12 cellular contexts compared by ENCODE assay signal in genomic region chr17:47810901-47811635, GRCh38. TPM values are rescaled to one million over a fixed set of nuclear protein-coding genes. Genes with fewer than 3 reads are reported as not detected.
DNase-seq lines count a peak whose midpoint lies in the region; ATAC-seq and TF ChIP-seq lines count a peak whose summit lies in the region.
"Had no signal": no experiment of that assay in that cellular context is flagged by ENCODE, and none has a peak within 500 bp of the region (broad histone marks: within the 10 kb centered on the region; RNA-seq: fewer than 3 reads in every experiment).

No MANE protein-coding gene starts in this region.

- H3K27me3 ChIP-seq in mammary epithelial cell (ENCODE audit: insufficient read depth, low read length) (no peaks in the 10 kb centered on the region), aorta (ENCODE audit: control insufficient read depth in 1 of 2, insufficient read depth in 2 of 2, low read length in 1 of 2) (no peaks in the 10 kb centered on the region)
- H3K27me3 ChIP-seq: SJCRH30 had no signal

- H3K27me3 Mint-ChIP-seq in stimulated activated naive CD8-positive, alpha-beta T cell treated with anti-CD3 and anti-CD28 coated beads, Interleukin-15, Interleukin-2, amounts not matched to agents 100 ng/mL and 50 ng/mL, for 24 hours = no peaks in the 10 kb centered on the region
- H3K27me3 Mint-ChIP-seq in stimulated activated naive CD8-positive, alpha-beta T cell treated with anti-CD3 and anti-CD28 coated beads, Interleukin-15, amount 100 ng/mL, for 72 hours = no peaks in the 10 kb centered on the region
- H3K27me3 Mint-ChIP-seq in naive thymus-derived CD8-positive, alpha-beta T cell = no peaks in the 10 kb centered on the region

- peaks cover 46% of the 10 kb centered on the region for H3K36me3 Mint-ChIP-seq in stimulated activated naive CD8-positive, alpha-beta T cell treated with anti-CD3 and anti-CD28 coated beads, Interleukin-15, Interleukin-2, amounts not matched to agents 100 ng/mL and 50 ng/mL, for 24 hours (ENCODE audit: low read depth)
- H3K36me3 Mint-ChIP-seq in naive thymus-derived CD8-positive, alpha-beta T cell = peaks cover 0 to 79% (median 13%) of the 10 kb centered on the region in 3 donors

- no peaks in the 10 kb centered on the region for H3K9me3 ChIP-seq in mammary epithelial cell (replicated peaks; ENCODE audit: insufficient read depth, low read length)
- no peaks in the 10 kb centered on the region for H3K9me3 ChIP-seq in aorta (ENCODE audit: control insufficient read depth, low read length)
- H3K9me3 ChIP-seq: SJCRH30 had no signal

- DNase-seq in stimulated activated naive CD8-positive, alpha-beta T cell treated with anti-CD3 and anti-CD28 coated beads, Interleukin-15, amount 100 ng/mL, for 72 hours = no peak
- DNase-seq in mammary epithelial cell (no peak), aorta (peak; percentile 35 to 46), GM13977 (ENCODE audit: low spot score) (no peak), NCI-H82 (lab: John Stamatoyannopoulos, UW) (no peak)
- peak in 1 of 10 donors; percentile 44 for DNase-seq in naive thymus-derived CD8-positive, alpha-beta T cell
- DNase-seq: effector CD8-positive, alpha-beta T cell; NCI-H510A treated with DMSO at 0.1 percent for 48 hours; SJCRH30 had no signal

- H3K4me2 ChIP-seq in mammary epithelial cell (ENCODE audit: insufficient read depth, low read depth, low read length) = no peak overlapping the region

- no peaks in the 10 kb centered on the region for H3K9me3 Mint-ChIP-seq in stimulated activated naive CD8-positive, alpha-beta T cell treated with anti-CD3 and anti-CD28 coated beads, Interleukin-15, Interleukin-2, amounts not matched to agents 100 ng/mL and 50 ng/mL, for 24 hours
- H3K9me3 Mint-ChIP-seq in stimulated activated naive CD8-positive, alpha-beta T cell treated with anti-CD3 and anti-CD28 coated beads, Interleukin-15, amount 100 ng/mL, for 72 hours = no peaks in the 10 kb centered on the region
- H3K9me3 Mint-ChIP-seq in naive thymus-derived CD8-positive, alpha-beta T cell = no peaks in the 10 kb centered on the region

- WGBS in mammary epithelial cell (ENCODE audit: low coverage, missing lambda C conversion rate) = 67% methylated on average over 5 of the region's 9 CpGs
- 65 to 77% methylated on average over 9 of the region's 9 CpGs for WGBS in aorta, 2 donors

- in situ Hi-C loops in mammary epithelial cell (cut with MboI; ENCODE audit: low sequenced_read_pairs in 2 of 2) = no loop called here
- in situ Hi-C loops in GM13977 (cut with MboI; ENCODE audit: low pct_unique_long_range_greater_than_20kb, low sequenced_read_pairs, unreplicated experiment) = no loop called here

- intact Hi-C loops in mammary epithelial cell (cut with micrococcal nuclease) = no loop called here
- intact Hi-C loops in aorta (cut with DNase I) = no loop called here

- H3K4me1 ChIP-seq in mammary epithelial cell (ENCODE audit: insufficient read depth, low read length) (peaks cover 23% of the 10 kb centered on the region), aorta (ENCODE audit: control insufficient read depth in 1 of 2, insufficient read depth in 2 of 2, low read length in 2 of 2) (no peaks in the 10 kb centered on the region)
- H3K4me1 ChIP-seq: SJCRH30 had no signal

- ATAC-seq in stimulated activated naive CD8-positive, alpha-beta T cell treated with anti-CD3 and anti-CD28 coated beads, Interleukin-15, amount 100 ng/mL, for 72 hours = no peak
- no peak for ATAC-seq in naive thymus-derived CD8-positive, alpha-beta T cell
- ATAC-seq in aorta (ENCODE audit: low FRiP score) (no peak), GM21526 (IDR thresholded peaks at IDR 0.05; ENCODE audit: low FRiP score, unreplicated experiment) (no peak)

- BruUV-seq in mammary epithelial cell (replicated peaks; lab: Mats Ljungman, UMichigan) = no TSS peak

- TF ChIP-seq CTCF in mammary epithelial cell (conservative IDR thresholded peaks at IDR 0.05 in 1 of 2, IDR thresholded peaks at IDR 0.05 in 1 of 2; ENCODE audit: extremely low read depth in 1 of 2, insufficient read depth in 1 of 2, low read depth in 1 of 2, low read length in 2 of 2) = no peak
- no peak for TF ChIP-seq CTCF in GM13977 (IDR thresholded peaks at IDR 0.05; ENCODE audit: extremely low read depth, insufficient read depth, missing control alignments)

- no peak overlapping the region for H2AFZ ChIP-seq in mammary epithelial cell (ENCODE audit: low read depth, low read length)

- CTCF ChIA-PET in mammary epithelial cell (lab: Charles Lee; ENCODE audit: low non-redundant PET) = interaction anchor here (0.6 kb wide), 1 partner anchor 124 kb away, joined by 3 read pairs; no protein-coding TSS in a partner anchor

- H3K36me3 ChIP-seq in mammary epithelial cell (ENCODE audit: insufficient read depth, low read length) (no peaks in the 10 kb centered on the region), aorta (ENCODE audit: control insufficient read depth in 1 of 2, insufficient read depth in 2 of 2, low read length in 1 of 2) (peaks cover 0 to 2% of the 10 kb centered on the region in 2 donors)

- dilution Hi-C loops in mammary epithelial cell (cut with HindIII; ENCODE audit: low sequenced_read_pairs) = no loop called here

- POLR2A ChIA-PET in naive thymus-derived CD8-positive, alpha-beta T cell (lab: Charles Lee) = no interaction called here

- no peaks in the 10 kb centered on the region for H3K79me2 ChIP-seq in mammary epithelial cell (ENCODE audit: insufficient read depth, low read length)

- peak overlapping the region; percentile 66 for H3K27ac ChIP-seq in mammary epithelial cell (ENCODE audit: insufficient read depth, low read depth, low read length)
- no peak overlapping the region for H3K27ac ChIP-seq in aorta (ENCODE audit: low read depth in 1 of 2, low read length in 2 of 2)
- H3K27ac ChIP-seq: HL-60, SJCRH30 had no signal

- peak overlapping the region; percentile 22 for H3K27ac Mint-ChIP-seq in stimulated activated naive CD8-positive, alpha-beta T cell treated with anti-CD3 and anti-CD28 coated beads, Interleukin-15, Interleukin-2, amounts not matched to agents 100 ng/mL and 50 ng/mL, for 24 hours
- H3K27ac Mint-ChIP-seq in stimulated activated naive CD8-positive, alpha-beta T cell treated with anti-CD3 and anti-CD28 coated beads, Interleukin-15, amount 100 ng/mL, for 72 hours = peak overlapping the region in 1 of 2 donors; percentile 69
- peak overlapping the region in 7 of 10 donors; percentile 9 to 89 (median 68) for H3K27ac Mint-ChIP-seq in naive thymus-derived CD8-positive, alpha-beta T cell

- H3K4me3 ChIP-seq in mammary epithelial cell (replicated peaks in 1 of 3; ENCODE audit: insufficient read depth in 1 of 3, low read depth in 2 of 3, low read length in 3 of 3) = no peak overlapping the region
- H3K4me3 ChIP-seq in aorta (ENCODE audit: low read length in 2 of 2) = no peak overlapping the region
- H3K4me3 ChIP-seq: SJCRH30 had no signal

- H3K4me1 Mint-ChIP-seq in stimulated activated naive CD8-positive, alpha-beta T cell treated with anti-CD3 and anti-CD28 coated beads, Interleukin-15, Interleukin-2, amounts not matched to agents 100 ng/mL and 50 ng/mL, for 24 hours (ENCODE audit: low read depth) = peaks cover 14% of the 10 kb centered on the region
- H3K4me1 Mint-ChIP-seq in stimulated activated naive CD8-positive, alpha-beta T cell treated with anti-CD3 and anti-CD28 coated beads, Interleukin-15, amount 100 ng/mL, for 72 hours = peaks cover 17% of the 10 kb centered on the region
- H3K4me1 Mint-ChIP-seq in naive thymus-derived CD8-positive, alpha-beta T cell = peaks cover 3 to 7% (median 5%) of the 10 kb centered on the region in 4 donors

- H3K4me3 Mint-ChIP-seq in stimulated activated naive CD8-positive, alpha-beta T cell treated with anti-CD3 and anti-CD28 coated beads, Interleukin-15, Interleukin-2, amounts not matched to agents 100 ng/mL and 50 ng/mL, for 24 hours = no peak overlapping the region
- H3K4me3 Mint-ChIP-seq in stimulated activated naive CD8-positive, alpha-beta T cell treated with anti-CD3 and anti-CD28 coated beads, Interleukin-15, amount 100 ng/mL, for 72 hours = no peak overlapping the region
- no peak overlapping the region for H3K4me3 Mint-ChIP-seq in naive thymus-derived CD8-positive, alpha-beta T cell

- peak overlapping the region; percentile 39 for H3K9ac ChIP-seq in mammary epithelial cell (ENCODE audit: insufficient read depth, low read length)

- no peaks in the 10 kb centered on the region for H4K20me1 ChIP-seq in mammary epithelial cell (ENCODE audit: insufficient read depth, low read length)

RNA-seq across cellular contexts. Expression of gene OSBPL7, which starts 10.5 kb away (rescaled TPM):
- total RNA-seq in mammary epithelial cell (1 to 10 TPM; 2.0 to 6.7 TPM), aorta (10 to 100 TPM; 10.7 to 21.1 TPM)
- polyA plus RNA-seq in mammary epithelial cell (2.9 TPM), aorta (10 to 100 TPM in 1 of 2 donors, 1 to 10 TPM in 1; 8.9 to 20.1 TPM)
- polyA minus RNA-seq in mammary epithelial cell = 17.2 TPM
- total RNA-seq in naive thymus-derived CD8-positive, alpha-beta T cell = 10 to 100 TPM; 38.8 to 48.1 TPM
- 1 to 10 TPM; 3.6 to 6.8 (median 4.4) TPM for polyA plus RNA-seq in naive thymus-derived CD8-positive, alpha-beta T cell

RNA-seq across cellular contexts. Expression of gene MRPL10, which starts 20.3 kb away (rescaled TPM):
- total RNA-seq in mammary epithelial cell = 10 to 100 TPM; 18.2 to 39.4 TPM
- 53.5 TPM for polyA plus RNA-seq in mammary epithelial cell
- 34.4 TPM for polyA minus RNA-seq in mammary epithelial cell
- 10 to 100 TPM; 38.2 to 41.8 TPM for total RNA-seq in naive thymus-derived CD8-positive, alpha-beta T cell
- polyA plus RNA-seq in naive thymus-derived CD8-positive, alpha-beta T cell = 10 to 100 TPM; 38.3 to 68.5 (median 38.3) TPM
- total RNA-seq in aorta = 10 to 100 TPM; 21.6 to 28.6 TPM
- polyA plus RNA-seq in aorta = 10 to 100 TPM; 34.4 to 42.2 TPM

RNA-seq across cellular contexts. Expression of gene LRRC46, which starts 20.4 kb away (rescaled TPM):
- total RNA-seq in mammary epithelial cell (under 1 TPM in 1 of 2 donors, not detected in 1; 0.54 TPM), aorta (under 1 TPM in 1 of 2 donors, not detected in 1; 0.51 TPM)
- polyA plus RNA-seq in mammary epithelial cell (0.28 TPM), aorta (under 1 TPM in 1 of 2 donors, not detected in 1; 0.87 TPM)
- polyA minus RNA-seq in mammary epithelial cell = not detected
- under 1 TPM; 0.29 to 0.85 TPM for total RNA-seq in naive thymus-derived CD8-positive, alpha-beta T cell
- polyA plus RNA-seq in naive thymus-derived CD8-positive, alpha-beta T cell = under 1 TPM; 0.43 to 0.56 (median 0.48) TPM

RNA-seq across cellular contexts. Expression of gene SCRN2, which starts 30.0 kb away (rescaled TPM):
- total RNA-seq in mammary epithelial cell (10 to 100 TPM; 29.0 to 36.3 TPM), aorta (10 to 100 TPM; 19.3 to 37.6 TPM)
- polyA plus RNA-seq in mammary epithelial cell (25.2 TPM), aorta (10 to 100 TPM; 21.2 to 64.1 TPM)
- 22.3 TPM for polyA minus RNA-seq in mammary epithelial cell
- total RNA-seq in naive thymus-derived CD8-positive, alpha-beta T cell = 10 to 100 TPM; 41.4 to 46.0 TPM
- polyA plus RNA-seq in naive thymus-derived CD8-positive, alpha-beta T cell = 10 to 100 TPM; 19.3 to 37.9 (median 21.6) TPM

RNA-seq across cellular contexts. Expression of gene SP6, which starts 39.9 kb away (rescaled TPM):
- total RNA-seq in mammary epithelial cell (10 to 100 TPM in 1 of 2 donors, 1 to 10 TPM in 1; 4.2 to 15.1 TPM), aorta (under 1 TPM; 0.78 to 0.81 TPM)
- polyA plus RNA-seq in mammary epithelial cell (4.6 TPM), aorta (under 1 TPM in 1 of 2 donors, not detected in 1; 0.25 TPM)
- polyA minus RNA-seq in mammary epithelial cell = 7.7 TPM
- total RNA-seq in naive thymus-derived CD8-positive, alpha-beta T cell = under 1 TPM; 0.16 to 0.33 TPM
- under 1 TPM in 1 of 3 donors, not detected in 2; 0.13 TPM for polyA plus RNA-seq in naive thymus-derived CD8-positive, alpha-beta T cell
- total RNA-seq: SJCRH30 had no signal

Comparison
In these comparisons a context has a peak if more than half of its experiments do, and no peak if none do; other contexts are left out.
1. DNase-seq: peak in aorta (2 of 2); none in stimulated activated naive CD8-positive, alpha-beta T cell treated with anti-CD3 and anti-CD28 coated beads, Interleukin-15, amount 100 ng/mL, for 72 hours (0 of 2), mammary epithelial cell (single experiment), GM13977 (single experiment) and NCI-H82 (single experiment).